ENCODE assay signal across 25 cellular contexts in the genomic region with DNA sequence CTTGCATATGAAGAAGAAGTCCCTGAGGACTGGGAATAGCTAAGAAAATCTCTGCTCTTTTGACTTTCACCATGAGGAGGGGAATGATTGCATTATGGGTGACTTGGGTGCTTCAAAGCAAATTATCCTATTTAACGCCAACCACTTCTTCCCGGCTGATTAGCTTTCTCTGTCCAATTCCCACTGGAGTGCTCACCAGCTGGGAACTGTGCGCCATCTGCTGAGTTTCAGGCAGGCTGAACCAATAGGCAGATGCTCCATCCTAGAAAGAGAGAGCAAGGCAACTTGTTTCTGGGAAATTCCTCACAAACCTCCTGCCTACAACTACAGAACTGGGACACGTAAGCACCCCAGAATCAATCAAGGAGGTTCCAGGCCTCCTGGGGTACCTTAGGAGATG. TPM values are rescaled to one million over a fixed set of nuclear protein-coding genes. Genes with fewer than 3 reads are reported as not detected.
DNase-seq lines count a peak whose midpoint lies in the region; ATAC-seq and TF ChIP-seq lines count a peak whose summit lies in the region.
"Had no signal": no experiment of that assay in that cellular context is flagged by ENCODE, and none has a peak within 500 bp of the region (broad histone marks: within the 10 kb centered on the region; RNA-seq: fewer than 3 reads in every experiment).

No MANE protein-coding gene starts in this region.

- ATAC-seq in HG02571 (IDR thresholded peaks at IDR 0.05; ENCODE audit: unreplicated experiment) (no peak), HG02610 (IDR thresholded peaks at IDR 0.05; ENCODE audit: unreplicated experiment) (no peak)
- ATAC-seq: effector memory CD8-positive, alpha-beta T cell; left lung; psoas muscle; WTC11 had no signal

- TF ChIP-seq CTCF in fibroblast of villous mesenchyme (IDR thresholded peaks at IDR 0.05; ENCODE audit: insufficient read depth, low read depth, low read length), result peak; percentile 23

- peak; percentile 65 for DNase-seq in DMS53 treated with DMSO at 0.1 percent for 48 hours (lab: John Stamatoyannopoulos, UW; ENCODE audit: unreplicated experiment)
- peak; percentile 35 for DNase-seq in NCI-H1417 treated with DMSO at 0.1 percent for 48 hours (lab: John Stamatoyannopoulos, UW)
- DNase-seq in NCI-H446 (lab: John Stamatoyannopoulos, UW), result peak; percentile 82 to 89
- DNase-seq in fibroblast of villous mesenchyme (ENCODE audit: low read depth), result no peak
- no peak for DNase-seq in OCI-M2 (lab: John Stamatoyannopoulos, UW; ENCODE audit: unreplicated experiment)
- DNase-seq: activated CD4-positive, alpha-beta memory T cell treated with anti-CD3 and anti-CD28 coated beads, Interleukin-2, amount 10 ng/mL, durations not matched to agents 7 days and 5 days; activated naive CD4-positive, alpha-beta T cell treated with anti-CD3 and anti-CD28 coated beads, Interleukin-2, amount 10 ng/mL, durations not matched to agents 7 days and 5 days; activated T-cell treated with anti-CD3 and anti-CD28 coated beads, Interleukin-2, amount 50 U/mL, for 1 hour; effector memory CD8-positive, alpha-beta T cell; esophagus squamous epithelium; HCEC 1CT; IMR-90; left lung; NCI-H526 treated with DMSO at 0.1 percent for 48 hours; psoas muscle; stimulated activated CD4-positive, alpha-beta T cell treated with anti-CD3 and anti-CD28 coated beads, Interleukin-4, amount 100 ng/mL, for 1 hour; stomach; upper lobe of left lung had no signal

- no peak overlapping the region for H3K4me3 ChIP-seq in fibroblast of villous mesenchyme (ENCODE audit: low read depth, low read length)
- H3K4me3 ChIP-seq: ascending aorta, esophagus squamous epithelium, left lung, PC-9, psoas muscle, SJSA1, smooth muscle cell, stomach, upper lobe of left lung had no signal

RNA-seq across cellular contexts. Expression of gene POLE4, which starts 49.4 kb away (rescaled TPM):
- total RNA-seq in fibroblast of villous mesenchyme, result 20.7 and 23.5 TPM in 2 replicates

Comparison
In these comparisons a context has a peak if more than half of its experiments do, and no peak if none do; other contexts are left out.
1. DNase-seq: peak in DMS53 treated with DMSO at 0.1 percent for 48 hours (single experiment), NCI-H1417 treated with DMSO at 0.1 percent for 48 hours (single experiment) and NCI-H446 (2 of 2); none in fibroblast of villous mesenchyme (single experiment) and OCI-M2 (single experiment).